ENCODE assay signal across 17 cellular contexts in the genomic region with DNA sequence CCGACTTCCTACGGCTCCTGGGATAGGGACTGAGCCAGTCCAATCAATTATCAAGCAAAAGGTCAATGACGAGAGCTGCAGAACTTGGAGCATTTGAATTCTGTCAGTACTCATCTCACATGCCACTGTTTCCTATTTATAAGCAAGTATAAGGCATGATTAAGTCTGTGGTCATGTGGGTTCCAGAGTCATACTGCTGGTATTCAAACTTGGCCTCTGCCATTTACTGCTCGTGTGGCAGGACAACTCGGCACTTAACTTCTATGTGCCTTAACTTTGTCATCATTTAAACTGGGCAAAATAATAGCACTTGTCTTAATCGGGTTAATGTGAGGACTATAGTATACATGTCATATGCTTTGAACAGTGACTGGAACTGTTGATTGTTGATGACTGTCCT. TPM values are rescaled to one million over a fixed set of nuclear protein-coding genes. Genes with fewer than 3 reads are reported as not detected.
DNase-seq lines count a peak whose midpoint lies in the region; ATAC-seq and TF ChIP-seq lines count a peak whose summit lies in the region.
"Had no signal": no experiment of that assay in that cellular context is flagged by ENCODE, and none has a peak within 500 bp of the region (broad histone marks: within the 10 kb centered on the region; RNA-seq: fewer than 3 reads in every experiment).

No MANE protein-coding gene starts in this region.

- no peak overlapping the region for H3K27ac ChIP-seq in left ventricle myocardium inferior (replicated peaks)
- H3K27ac ChIP-seq: A549 had no signal

- H3K27me3 ChIP-seq in left ventricle myocardium inferior (ENCODE audit: low read depth): no peaks in the 10 kb centered on the region

- H3K27me3 Mint-ChIP-seq in activated T-cell treated with anti-CD3 and anti-CD28 coated beads, Interleukin-2, amount 50 U/mL, for 24 hours: no peaks in the 10 kb centered on the region

- no peaks in the 10 kb centered on the region for H3K9me3 ChIP-seq in left ventricle myocardium inferior (replicated peaks)
- H3K9me3 ChIP-seq: A549, HAP-1 had no signal

- no peaks in the 10 kb centered on the region for H3K36me3 Mint-ChIP-seq in activated T-cell treated with anti-CD3 and anti-CD28 coated beads, Interleukin-2, amount 50 U/mL, for 24 hours (ENCODE audit: low read depth)

- no peak overlapping the region for H3K4me3 Mint-ChIP-seq in activated T-cell treated with anti-CD3 and anti-CD28 coated beads, Interleukin-2, amount 50 U/mL, for 24 hours
- H3K4me3 Mint-ChIP-seq: T-helper 2 cell treated with Interferon-gamma antibody and Interleukin-4, amounts not matched to agents 5 μg/mL and 100 μg/mL, for 36 hours had no signal

- TF ChIP-seq CTCF in left ventricle myocardium inferior (IDR thresholded peaks at IDR 0.05; ENCODE audit: borderline replicate concordance): no peak
- no peak for TF ChIP-seq CTCF in fibroblast of pulmonary artery (IDR thresholded peaks at IDR 0.05; ENCODE audit: low read length, missing control alignments)

- DNase-seq in left ventricle myocardium superior (no peak), left ventricle myocardium inferior (no peak), SW480 (ENCODE audit: low spot score) (peak; percentile 8), fibroblast of pulmonary artery (ENCODE audit: low read depth) (peak; percentile 51)
- no peak for DNase-seq in activated T-cell treated with anti-CD3 and anti-CD28 coated beads, Interleukin-2, amount 50 U/mL, for 24 hours
- no peak for DNase-seq in stimulated activated CD4-positive, alpha-beta T cell treated with anti-CD3 and anti-CD28 coated beads, Interleukin-2, amount 100 ng/mL, for 24 hours
- DNase-seq: activated CD4-positive, alpha-beta T cell treated with anti-CD3 and anti-CD28 coated beads, Interleukin-2, amount 50 U/mL, for 48 hours; activated gamma-delta T cell; DMS79; NCI-H2029 treated with DMSO at 0.1 percent for 48 hours; stimulated activated CD4-positive, alpha-beta T cell treated with anti-CD3 and anti-CD28 coated beads, Interleukin-15, amount 100 ng/mL, for 24 hours had no signal

- no peaks in the 10 kb centered on the region for H3K36me3 ChIP-seq in left ventricle myocardium inferior
- H3K36me3 ChIP-seq: HAP-1 had no signal

- H3K4me1 ChIP-seq in left ventricle myocardium inferior: no peaks in the 10 kb centered on the region
- H3K4me1 ChIP-seq: A549, HAP-1 had no signal

- H3K4me3 ChIP-seq in left ventricle myocardium inferior (no peak overlapping the region), fibroblast of pulmonary artery (replicated peaks; ENCODE audit: low read depth, low read length) (no peak overlapping the region)
- H3K4me3 ChIP-seq: A549, HAP-1 had no signal

- H3K27ac Mint-ChIP-seq in activated T-cell treated with anti-CD3 and anti-CD28 coated beads, Interleukin-2, amount 50 U/mL, for 24 hours: no peak overlapping the region
- H3K27ac Mint-ChIP-seq: T-helper 2 cell treated with Interferon-gamma antibody and Interleukin-4, amounts not matched to agents 5 μg/mL and 100 μg/mL, for 36 hours had no signal

- ATAC-seq in left ventricle myocardium superior: peak; percentile 48
- ATAC-seq in GM18858 (IDR thresholded peaks at IDR 0.05; ENCODE audit: unreplicated experiment): no peak
- no peak for ATAC-seq in GM19324 (IDR thresholded peaks at IDR 0.05; ENCODE audit: low FRiP score, unreplicated experiment)
- ATAC-seq: A549 had no signal

- no peaks in the 10 kb centered on the region for H3K4me1 Mint-ChIP-seq in activated T-cell treated with anti-CD3 and anti-CD28 coated beads, Interleukin-2, amount 50 U/mL, for 24 hours (ENCODE audit: low read depth)

- H3K9me3 Mint-ChIP-seq in activated T-cell treated with anti-CD3 and anti-CD28 coated beads, Interleukin-2, amount 50 U/mL, for 24 hours: no peaks in the 10 kb centered on the region
- H3K9me3 Mint-ChIP-seq: T-helper 2 cell treated with Interferon-gamma antibody and Interleukin-4, amounts not matched to agents 5 μg/mL and 100 μg/mL, for 36 hours had no signal

- intact Hi-C loops in left ventricle myocardium superior (cut with micrococcal nuclease): no loop called here
- intact Hi-C loops in left ventricle myocardium inferior (cut with micrococcal nuclease): no loop called here

RNA-seq across cellular contexts. Expression of gene TNFSF18, which starts 44.9 kb away (rescaled TPM):
- not detected for total RNA-seq in left ventricle myocardium superior
- not detected for total RNA-seq in left ventricle myocardium inferior
- total RNA-seq: ureter had no signal

Comparison
In these comparisons a context has a peak if more than half of its experiments do, and no peak if none do; other contexts are left out.
1. DNase-seq: peak in SW480 (single experiment) and fibroblast of pulmonary artery (single experiment); none in left ventricle myocardium superior (single experiment), left ventricle myocardium inferior (single experiment), activated T-cell treated with anti-CD3 and anti-CD28 coated beads, Interleukin-2, amount 50 U/mL, for 24 hours (single experiment) and stimulated activated CD4-positive, alpha-beta T cell treated with anti-CD3 and anti-CD28 coated beads, Interleukin-2, amount 100 ng/mL, for 24 hours (0 of 2).